ENCODE assay signal across 1 cellular context in genomic region chr14:32076278-32077080, GRCh38.
TF ChIP-seq lines count a peak whose summit lies in the region.

No MANE protein-coding gene starts in this region.

TF ChIP-seq in SK-N-SH, 30 proteins besides CTCF, POLR2A, EP300 and RAD21 (continued from another document):
- TF ChIP-seq PBX3 (IDR thresholded peaks at IDR 0.05) (no peak), MAX (IDR thresholded peaks at IDR 0.05; ENCODE audit: low read depth) (peak; percentile 60), TAF1 (IDR thresholded peaks at IDR 0.05; ENCODE audit: borderline replicate concordance, low read depth, low read length) (peak; percentile 80), POLR2AphosphoS5 (IDR thresholded peaks at IDR 0.05; ENCODE audit: low read depth, low read length) (peak; percentile 60), YY1 (IDR thresholded peaks at IDR 0.05; ENCODE audit: low read depth) (no peak), GABPA (IDR thresholded peaks at IDR 0.05; ENCODE audit: low read depth) (no peak), CHD2 (IDR thresholded peaks at IDR 0.05; ENCODE audit: low read length, partially characterized antibody) (no peak), JUND (IDR thresholded peaks at IDR 0.05) (no peak), IRF3 (IDR thresholded peaks at IDR 0.05; ENCODE audit: low read depth, low read length) (no peak), RXRA (IDR thresholded peaks at IDR 0.05; ENCODE audit: borderline replicate concordance, low read depth) (peak; percentile 18; the same call in 1 of the 2 replicates), FOSL2 (IDR thresholded peaks at IDR 0.05; ENCODE audit: borderline replicate concordance, low read depth) (no peak), TCF12 (IDR thresholded peaks at IDR 0.05) (no peak; the same call in 1 of the 2 replicates), SIN3A (IDR thresholded peaks at IDR 0.05; ENCODE audit: borderline replicate concordance, low read depth, low read length) (no peak), FOXM1 (IDR thresholded peaks at IDR 0.05; ENCODE audit: low read depth) (no peak), MXI1 (IDR thresholded peaks at IDR 0.05; ENCODE audit: low read depth, low read length) (peak; percentile 70)
